In genomic region chr2:178008636-178009289, GRCh38 we compare ENCODE assay signal across 9 cellular contexts.
DNase-seq lines count a peak whose midpoint lies in the region; ATAC-seq and TF ChIP-seq lines count a peak whose summit lies in the region.
"Had no signal": no experiment of that assay in that cellular context is flagged by ENCODE, and none has a peak within 500 bp of the region (broad histone marks: within the 10 kb centered on the region; RNA-seq: fewer than 3 reads in every experiment).

No MANE protein-coding gene starts in this region.

- H3K27ac ChIP-seq in RWPE1 (no peak overlapping the region), spleen (no peak overlapping the region)

- H3K36me3 ChIP-seq in spleen = no peaks in the 10 kb centered on the region

- H3K4me3 ChIP-seq in spleen = no peak overlapping the region

- TF ChIP-seq CTCF in RWPE1 (conservative IDR thresholded peaks at IDR 0.05; ENCODE audit: low read depth) (no peak), spleen (IDR thresholded peaks at IDR 0.05 in 8 of 11, conservative IDR thresholded peaks at IDR 0.05 in 3 of 11) (no peak)

- intact Hi-C loops in left cardiac atrium (cut with DNase I) = no loop called here
- intact Hi-C loops in spleen (cut with DNase I; ENCODE audit: low total_unique reads) = no loop called here

- no peak for TF ChIP-seq POLR2A in spleen (IDR thresholded peaks at IDR 0.05)

- peak in 1 of 2 donors; percentile 56 for ATAC-seq in left cardiac atrium

- CTCF ChIA-PET in RWPE1 (lab: Yijun Ruan, JAX) = no interaction called here

- no peaks in the 10 kb centered on the region for H3K4me1 ChIP-seq in spleen

- no peaks in the 10 kb centered on the region for H3K9me3 ChIP-seq in spleen

- H3K27me3 ChIP-seq in spleen (replicated peaks in 1 of 7) = no peaks in the 10 kb centered on the region

- POLR2A ChIA-PET in RWPE1 (lab: Yijun Ruan, JAX; ENCODE audit: low non-redundant PET) = no interaction called here

- in situ Hi-C loops in ACHN (cut with HindIII; ENCODE audit: low pct_ligation_motif_present, low pct_unique_long_range_greater_than_20kb, low sequenced_read_pairs) = no loop called here

- peak; percentile 76 for DNase-seq in ACHN
- peak; percentile 96 for DNase-seq in NCI-H1105 (lab: John Stamatoyannopoulos, UW)
- peak; percentile 4 for DNase-seq in RWPE1 (ENCODE audit: low spot score)
- peak; percentile 42 for DNase-seq in left cardiac atrium
- no peak for DNase-seq in stimulated activated CD8-positive, alpha-beta memory T cell treated with anti-CD3 and anti-CD28 coated beads, Interleukin-4, amount 100 ng/mL, for 48 hours
- no peak for DNase-seq in stimulated activated CD4-positive, alpha-beta T cell treated with anti-CD3 and anti-CD28 coated beads, Interleukin-4, amount 100 ng/mL, for 24 hours
- no peak for DNase-seq in spleen
- DNase-seq in activated naive CD4-positive, alpha-beta T cell treated with Interleukin-2 at 50 U/mL for 16 hours = no peak
- DNase-seq: AML-193 had no signal

- WGBS in spleen, 5 donors = 68 to 89% (median 78%) methylated on average over 5 of the region's 5 CpGs

Comparison
In these comparisons a context has a peak if more than half of its experiments do, and no peak if none do; other contexts are left out.
1. DNase-seq: peak in ACHN (single experiment), NCI-H1105 (single experiment), RWPE1 (single experiment) and left cardiac atrium (single experiment); none in stimulated activated CD8-positive, alpha-beta memory T cell treated with anti-CD3 and anti-CD28 coated beads, Interleukin-4, amount 100 ng/mL, for 48 hours (single experiment), stimulated activated CD4-positive, alpha-beta T cell treated with anti-CD3 and anti-CD28 coated beads, Interleukin-4, amount 100 ng/mL, for 24 hours (single experiment), spleen (single experiment) and activated naive CD4-positive, alpha-beta T cell treated with Interleukin-2 at 50 U/mL for 16 hours (single experiment).